Comparison of ENCODE assay signal across 30 cellular contexts in genomic region chr10:71909399-71910083, GRCh38. TPM values are rescaled to one million over a fixed set of nuclear protein-coding genes. Genes with fewer than 3 reads are reported as not detected.
DNase-seq lines count a peak whose midpoint lies in the region; ATAC-seq and TF ChIP-seq lines count a peak whose summit lies in the region.
"Had no signal": no experiment of that assay in that cellular context is flagged by ENCODE, and none has a peak within 500 bp of the region (broad histone marks: within the 10 kb centered on the region; RNA-seq: fewer than 3 reads in every experiment).

No MANE protein-coding gene starts in this region.

- WGBS in stomach, 5 donors = 78 to 82% (median 79%) methylated on average over 8 of the region's 8 CpGs

- no peaks in the 10 kb centered on the region for H3K4me1 ChIP-seq in stomach
- H3K4me1 ChIP-seq: prostate gland, SJCRH30 had no signal

- peak overlapping the region; percentile 24 for H3K4me3 Mint-ChIP-seq in central memory CD8-positive, alpha-beta T cell
- H3K4me3 Mint-ChIP-seq: activated naive CD8-positive, alpha-beta T cell treated with anti-CD3 and anti-CD28 coated beads, Interleukin-2, amount 50 U/mL, for 24 hours; activated T-cell treated with anti-CD3 and anti-CD28 coated beads, Interleukin-2, amount 50 U/mL, for 4 hours; CD8-positive, alpha-beta T cell; WTC11 had no signal

- H3K4me1 Mint-ChIP-seq in central memory CD8-positive, alpha-beta T cell = peaks cover 11% of the 10 kb centered on the region
- H3K4me1 Mint-ChIP-seq: activated naive CD8-positive, alpha-beta T cell treated with anti-CD3 and anti-CD28 coated beads, Interleukin-2, amount 50 U/mL, for 24 hours had no signal

- TF ChIP-seq POLR2A in stomach (IDR thresholded peaks at IDR 0.05) = no peak

- peaks cover 2% of the 10 kb centered on the region for H3K36me3 Mint-ChIP-seq in central memory CD8-positive, alpha-beta T cell (ENCODE audit: insufficient read depth)
- H3K36me3 Mint-ChIP-seq: CD8-positive, alpha-beta T cell; WTC11 had no signal

- H3K9me3 Mint-ChIP-seq in central memory CD8-positive, alpha-beta T cell = no peaks in the 10 kb centered on the region
- H3K9me3 Mint-ChIP-seq: activated naive CD8-positive, alpha-beta T cell treated with anti-CD3 and anti-CD28 coated beads, Interleukin-2, amount 50 U/mL, for 24 hours; activated T-cell treated with anti-CD3 and anti-CD28 coated beads, Interleukin-2, amount 50 U/mL, for 4 hours had no signal

- H3K27ac Mint-ChIP-seq in central memory CD8-positive, alpha-beta T cell (ENCODE audit: low read depth) = peak overlapping the region; percentile 63
- H3K27ac Mint-ChIP-seq: activated naive CD8-positive, alpha-beta T cell treated with anti-CD3 and anti-CD28 coated beads, Interleukin-2, amount 50 U/mL, for 24 hours; WTC11 had no signal

- H3K27me3 ChIP-seq in stomach = no peaks in the 10 kb centered on the region
- H3K27me3 ChIP-seq: BE2C, esophagus muscularis mucosa, SJCRH30 had no signal

- H3K4me3 ChIP-seq in GM12864 (ENCODE audit: low read depth, low read length) (no peak overlapping the region), stomach (no peak overlapping the region)
- H3K4me3 ChIP-seq: esophagus muscularis mucosa, prostate gland, SJCRH30 had no signal

- TF ChIP-seq EP300 in stomach (IDR thresholded peaks at IDR 0.05) = no peak

- H3K27me3 Mint-ChIP-seq in central memory CD8-positive, alpha-beta T cell = peaks cover 14% of the 10 kb centered on the region

- no peak for TF ChIP-seq CTCF in GM12864 (IDR thresholded peaks at IDR 0.05; ENCODE audit: low read depth, low read length, missing control alignments)
- no peak for TF ChIP-seq CTCF in stomach (IDR thresholded peaks at IDR 0.05)

- ATAC-seq in GM19324 (IDR thresholded peaks at IDR 0.05; ENCODE audit: low FRiP score, unreplicated experiment) = peak; percentile 71
- ATAC-seq in central memory CD8-positive, alpha-beta T cell (replicated peaks; ENCODE audit: extremely low read depth, poor library complexity, severe bottlenecking) = no peak
- ATAC-seq: activated naive CD8-positive, alpha-beta T cell treated with anti-CD3 and anti-CD28 coated beads, Interleukin-2, amount 50 U/mL, for 24 hours; activated T-cell treated with anti-CD3 and anti-CD28 coated beads, Interleukin-2, amount 50 U/mL, for 4 hours; CD8-positive, alpha-beta T cell; sciatic nerve; WTC11 had no signal

- intact Hi-C loops in stomach (cut with DNase I; ENCODE audit: low total_unique reads) = no loop called here

- H3K36me3 ChIP-seq in stomach = no peaks in the 10 kb centered on the region
- H3K36me3 ChIP-seq: BE2C, esophagus muscularis mucosa, prostate gland, SJCRH30 had no signal

- H3K9me3 ChIP-seq in stomach = no peaks in the 10 kb centered on the region
- H3K9me3 ChIP-seq: BE2C, prostate gland, SJCRH30 had no signal

- H3K27ac ChIP-seq in stomach (no peak overlapping the region), caudate nucleus (ENCODE audit: low read depth, low read length) (no peak overlapping the region)
- H3K27ac ChIP-seq: esophagus muscularis mucosa, prostate gland, SJCRH30 had no signal

- DNase-seq in GM12864 (ENCODE audit: low read depth) (peak; percentile 33), NAMALWA (ENCODE audit: low spot score) (peak; percentile 27), stomach (no peak), caudate nucleus (lab: John Stamatoyannopoulos, UW) (no peak), D341Med (ENCODE audit: low spot score) (no peak)
- no peak for DNase-seq in central memory CD8-positive, alpha-beta T cell (ENCODE audit: low spot score in 2 of 2)
- DNase-seq in activated naive CD4-positive, alpha-beta T cell (lab: John Stamatoyannopoulos, UW) = no peak
- DNase-seq: activated naive CD8-positive, alpha-beta T cell treated with anti-CD3 and anti-CD28 coated beads, Interleukin-2, amount 50 U/mL, for 24 hours; activated T-cell treated with anti-CD3 and anti-CD28 coated beads, Interleukin-2, amount 50 U/mL, for 4 hours; BE2C; CD8-positive, alpha-beta T cell; foreskin fibroblast; head of caudate nucleus; KG1; NCI-H1417 treated with DMSO at 0.1 percent for 48 hours; NCI-H2081; NCI-H526; occipital lobe; SJCRH30; stimulated activated CD4-positive, alpha-beta T cell treated with anti-CD3 and anti-CD28 coated beads, Interleukin-12 subunit alpha, Interleukin-12 subunit beta, amount 100 ng/mL, for 4 hours; stimulated activated CD4-positive, alpha-beta T cell treated with anti-CD3 and anti-CD28 coated beads, Interleukin-2, amount 100 ng/mL, for 48 hours; substantia nigra; SW 1271; T1000; trophoblast cell had no signal

RNA-seq across cellular contexts. Expression of gene CHST3, which starts 54.7 kb away (rescaled TPM):
- 10 to 100 TPM in 4 of 5 donors, 1 to 10 TPM in 1; 4.9 to 26.8 (median 17.0) TPM for total RNA-seq in stomach
- 1 to 10 TPM; 1.5 to 4.7 (median 3.3) TPM for polyA plus RNA-seq in stomach
- total RNA-seq: CD8-positive, alpha-beta T cell had no signal

RNA-seq across cellular contexts. Expression of gene PSAP, which starts 58.5 kb away (rescaled TPM):
- 100 to 1,000 TPM; 176 to 709 (median 604) TPM for total RNA-seq in stomach
- polyA plus RNA-seq in stomach = 100 to 1,000 TPM; 174 to 311 (median 308) TPM

Comparison
In these comparisons a context has a peak if more than half of its experiments do, and no peak if none do; other contexts are left out.
1. DNase-seq: peak in GM12864 (single experiment) and NAMALWA (single experiment); none in central memory CD8-positive, alpha-beta T cell (0 of 2), stomach (single experiment), caudate nucleus (0 of 61), D341Med (single experiment) and activated naive CD4-positive, alpha-beta T cell (0 of 4).